ENCODE assay signal across 1 cellular context in the genomic region with DNA sequence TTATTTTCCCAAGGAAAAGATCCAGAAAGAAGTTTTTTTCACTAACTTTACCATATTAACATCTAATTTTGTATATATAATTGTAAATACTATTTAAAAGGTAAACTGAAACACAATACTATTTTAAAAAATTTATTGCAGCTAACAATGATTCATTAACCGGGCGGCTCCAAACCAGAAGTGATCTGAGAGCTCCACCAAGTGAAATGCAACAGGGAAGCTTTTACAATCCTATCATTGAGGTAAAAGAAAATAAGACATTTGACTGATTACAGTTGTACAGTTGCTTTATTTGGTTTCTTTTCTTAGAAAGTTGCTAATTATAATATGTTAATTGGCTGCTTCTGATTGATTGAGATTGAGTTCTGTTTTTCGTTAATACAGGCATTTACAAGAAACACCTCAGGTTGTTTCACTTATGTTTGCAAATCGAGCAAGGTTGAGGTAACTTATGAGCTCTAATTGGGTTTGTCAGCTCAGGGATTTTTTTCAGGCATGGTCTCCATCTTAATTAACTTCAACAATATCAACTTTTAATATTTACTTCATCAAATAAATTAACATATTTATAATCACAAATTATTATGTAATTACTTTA.
TF ChIP-seq lines count a peak whose summit lies in the region.

No MANE protein-coding gene starts in this region.

TF ChIP-seq in H1, 55 proteins besides CTCF, POLR2A, EP300 and RAD21:
- TF ChIP-seq, protein P1, sequence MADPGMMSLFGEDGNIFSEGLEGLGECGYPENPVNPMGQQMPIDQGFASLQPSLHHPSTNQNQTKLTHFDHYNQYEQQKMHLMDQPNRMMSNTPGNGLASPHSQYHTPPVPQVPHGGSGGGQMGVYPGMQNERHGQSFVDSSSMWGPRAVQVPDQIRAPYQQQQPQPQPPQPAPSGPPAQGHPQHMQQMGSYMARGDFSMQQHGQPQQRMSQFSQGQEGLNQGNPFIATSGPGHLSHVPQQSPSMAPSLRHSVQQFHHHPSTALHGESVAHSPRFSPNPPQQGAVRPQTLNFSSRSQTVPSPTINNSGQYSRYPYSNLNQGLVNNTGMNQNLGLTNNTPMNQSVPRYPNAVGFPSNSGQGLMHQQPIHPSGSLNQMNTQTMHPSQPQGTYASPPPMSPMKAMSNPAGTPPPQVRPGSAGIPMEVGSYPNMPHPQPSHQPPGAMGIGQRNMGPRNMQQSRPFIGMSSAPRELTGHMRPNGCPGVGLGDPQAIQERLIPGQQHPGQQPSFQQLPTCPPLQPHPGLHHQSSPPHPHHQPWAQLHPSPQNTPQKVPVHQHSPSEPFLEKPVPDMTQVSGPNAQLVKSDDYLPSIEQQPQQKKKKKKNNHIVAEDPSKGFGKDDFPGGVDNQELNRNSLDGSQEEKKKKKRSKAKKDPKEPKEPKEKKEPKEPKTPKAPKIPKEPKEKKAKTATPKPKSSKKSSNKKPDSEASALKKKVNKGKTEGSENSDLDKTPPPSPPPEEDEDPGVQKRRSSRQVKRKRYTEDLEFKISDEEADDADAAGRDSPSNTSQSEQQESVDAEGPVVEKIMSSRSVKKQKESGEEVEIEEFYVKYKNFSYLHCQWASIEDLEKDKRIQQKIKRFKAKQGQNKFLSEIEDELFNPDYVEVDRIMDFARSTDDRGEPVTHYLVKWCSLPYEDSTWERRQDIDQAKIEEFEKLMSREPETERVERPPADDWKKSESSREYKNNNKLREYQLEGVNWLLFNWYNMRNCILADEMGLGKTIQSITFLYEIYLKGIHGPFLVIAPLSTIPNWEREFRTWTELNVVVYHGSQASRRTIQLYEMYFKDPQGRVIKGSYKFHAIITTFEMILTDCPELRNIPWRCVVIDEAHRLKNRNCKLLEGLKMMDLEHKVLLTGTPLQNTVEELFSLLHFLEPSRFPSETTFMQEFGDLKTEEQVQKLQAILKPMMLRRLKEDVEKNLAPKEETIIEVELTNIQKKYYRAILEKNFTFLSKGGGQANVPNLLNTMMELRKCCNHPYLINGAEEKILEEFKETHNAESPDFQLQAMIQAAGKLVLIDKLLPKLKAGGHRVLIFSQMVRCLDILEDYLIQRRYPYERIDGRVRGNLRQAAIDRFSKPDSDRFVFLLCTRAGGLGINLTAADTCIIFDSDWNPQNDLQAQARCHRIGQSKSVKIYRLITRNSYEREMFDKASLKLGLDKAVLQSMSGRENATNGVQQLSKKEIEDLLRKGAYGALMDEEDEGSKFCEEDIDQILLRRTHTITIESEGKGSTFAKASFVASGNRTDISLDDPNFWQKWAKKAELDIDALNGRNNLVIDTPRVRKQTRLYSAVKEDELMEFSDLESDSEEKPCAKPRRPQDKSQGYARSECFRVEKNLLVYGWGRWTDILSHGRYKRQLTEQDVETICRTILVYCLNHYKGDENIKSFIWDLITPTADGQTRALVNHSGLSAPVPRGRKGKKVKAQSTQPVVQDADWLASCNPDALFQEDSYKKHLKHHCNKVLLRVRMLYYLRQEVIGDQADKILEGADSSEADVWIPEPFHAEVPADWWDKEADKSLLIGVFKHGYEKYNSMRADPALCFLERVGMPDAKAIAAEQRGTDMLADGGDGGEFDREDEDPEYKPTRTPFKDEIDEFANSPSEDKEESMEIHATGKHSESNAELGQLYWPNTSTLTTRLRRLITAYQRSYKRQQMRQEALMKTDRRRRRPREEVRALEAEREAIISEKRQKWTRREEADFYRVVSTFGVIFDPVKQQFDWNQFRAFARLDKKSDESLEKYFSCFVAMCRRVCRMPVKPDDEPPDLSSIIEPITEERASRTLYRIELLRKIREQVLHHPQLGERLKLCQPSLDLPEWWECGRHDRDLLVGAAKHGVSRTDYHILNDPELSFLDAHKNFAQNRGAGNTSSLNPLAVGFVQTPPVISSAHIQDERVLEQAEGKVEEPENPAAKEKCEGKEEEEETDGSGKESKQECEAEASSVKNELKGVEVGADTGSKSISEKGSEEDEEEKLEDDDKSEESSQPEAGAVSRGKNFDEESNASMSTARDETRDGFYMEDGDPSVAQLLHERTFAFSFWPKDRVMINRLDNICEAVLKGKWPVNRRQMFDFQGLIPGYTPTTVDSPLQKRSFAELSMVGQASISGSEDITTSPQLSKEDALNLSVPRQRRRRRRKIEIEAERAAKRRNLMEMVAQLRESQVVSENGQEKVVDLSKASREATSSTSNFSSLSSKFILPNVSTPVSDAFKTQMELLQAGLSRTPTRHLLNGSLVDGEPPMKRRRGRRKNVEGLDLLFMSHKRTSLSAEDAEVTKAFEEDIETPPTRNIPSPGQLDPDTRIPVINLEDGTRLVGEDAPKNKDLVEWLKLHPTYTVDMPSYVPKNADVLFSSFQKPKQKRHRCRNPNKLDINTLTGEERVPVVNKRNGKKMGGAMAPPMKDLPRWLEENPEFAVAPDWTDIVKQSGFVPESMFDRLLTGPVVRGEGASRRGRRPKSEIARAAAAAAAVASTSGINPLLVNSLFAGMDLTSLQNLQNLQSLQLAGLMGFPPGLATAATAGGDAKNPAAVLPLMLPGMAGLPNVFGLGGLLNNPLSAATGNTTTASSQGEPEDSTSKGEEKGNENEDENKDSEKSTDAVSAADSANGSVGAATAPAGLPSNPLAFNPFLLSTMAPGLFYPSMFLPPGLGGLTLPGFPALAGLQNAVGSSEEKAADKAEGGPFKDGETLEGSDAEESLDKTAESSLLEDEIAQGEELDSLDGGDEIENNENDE (IDR thresholded peaks at IDR 0.05; ENCODE audit: insufficient replicate concordance, low read length): no peak
- no peak for TF ChIP-seq HDAC2 (IDR thresholded peaks at IDR 0.05; ENCODE audit: borderline replicate concordance in 1 of 2, low read depth in 2 of 2, low read length in 2 of 2)
- TF ChIP-seq JUN (IDR thresholded peaks at IDR 0.05; ENCODE audit: low read depth, low read length): no peak
- TF ChIP-seq, protein P2, sequence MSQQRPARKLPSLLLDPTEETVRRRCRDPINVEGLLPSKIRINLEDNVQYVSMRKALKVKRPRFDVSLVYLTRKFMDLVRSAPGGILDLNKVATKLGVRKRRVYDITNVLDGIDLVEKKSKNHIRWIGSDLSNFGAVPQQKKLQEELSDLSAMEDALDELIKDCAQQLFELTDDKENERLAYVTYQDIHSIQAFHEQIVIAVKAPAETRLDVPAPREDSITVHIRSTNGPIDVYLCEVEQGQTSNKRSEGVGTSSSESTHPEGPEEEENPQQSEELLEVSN (IDR thresholded peaks at IDR 0.05): no peak
- TF ChIP-seq POU5F1 (IDR thresholded peaks at IDR 0.05; ENCODE audit: low read depth, low read length): no peak
- TF ChIP-seq CBX8 (IDR thresholded peaks at IDR 0.05; ENCODE audit: borderline replicate concordance, low read depth, low read length): no peak
- TF ChIP-seq CREB1 (IDR thresholded peaks at IDR 0.05): no peak
- TF ChIP-seq BCL11A (IDR thresholded peaks at IDR 0.05; ENCODE audit: low read depth in 2 of 2, low read length in 2 of 2): no peak
- TF ChIP-seq NRF1 (IDR thresholded peaks at IDR 0.05; ENCODE audit: low read depth, low read length): no peak
- no peak for TF ChIP-seq GABPA (IDR thresholded peaks at IDR 0.05; ENCODE audit: borderline replicate concordance, insufficient read depth, low read length)
- no peak for TF ChIP-seq KDM4A (IDR thresholded peaks at IDR 0.05; ENCODE audit: low read depth, low read length, severe bottlenecking)
- TF ChIP-seq RFX5 (IDR thresholded peaks at IDR 0.05; ENCODE audit: borderline replicate concordance, low read depth, low read length): no peak
- TF ChIP-seq KDM5A (IDR thresholded peaks at IDR 0.05; ENCODE audit: low read length): no peak
- TF ChIP-seq EGR1 (IDR thresholded peaks at IDR 0.05; ENCODE audit: borderline replicate concordance, low read depth, low read length): no peak
- TF ChIP-seq SIX5 (IDR thresholded peaks at IDR 0.05; ENCODE audit: low read depth, low read length): no peak
- no peak for TF ChIP-seq POLR2AphosphoS5 (IDR thresholded peaks at IDR 0.05; ENCODE audit: low read depth, low read length)
